In the genomic region with DNA sequence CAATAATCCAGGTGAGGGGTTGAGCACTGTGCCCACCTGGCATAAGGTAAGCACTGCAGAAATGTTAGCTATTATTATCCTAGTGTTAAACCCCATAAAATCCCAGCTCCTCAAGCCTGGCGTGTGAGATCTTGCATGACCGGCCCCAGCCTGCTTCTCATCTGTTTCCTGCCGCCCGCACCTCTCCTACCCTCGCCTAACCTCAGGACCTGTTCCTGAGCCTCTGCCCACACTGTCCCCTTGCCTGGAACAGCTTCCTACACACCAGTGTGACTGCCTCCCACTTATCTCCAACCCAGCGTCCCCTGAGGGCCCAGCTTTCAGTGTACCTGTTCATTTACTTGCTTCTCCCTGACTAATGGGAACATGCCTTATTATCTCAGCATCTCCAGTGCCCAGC, we compare ENCODE assay signal across 20 cellular contexts. TPM values are rescaled to one million over a fixed set of nuclear protein-coding genes. Genes with fewer than 3 reads are reported as not detected.
DNase-seq lines count a peak whose midpoint lies in the region; ATAC-seq, FAIRE-seq and TF ChIP-seq lines count a peak whose summit lies in the region.
"Had no signal": no experiment of that assay in that cellular context is flagged by ENCODE, and none has a peak within 500 bp of the region (broad histone marks: within the 10 kb centered on the region; RNA-seq: fewer than 3 reads in every experiment).

No MANE protein-coding gene starts in this region.

- H3K27me3 ChIP-seq in keratinocyte (ENCODE audit: control insufficient read depth, extremely low read depth, insufficient read depth, low read length) (no peaks in the 10 kb centered on the region), thoracic aorta (replicated peaks; ENCODE audit: insufficient read depth) (no peaks in the 10 kb centered on the region)
- no peaks in the 10 kb centered on the region for H3K27me3 ChIP-seq in effector memory CD4-positive, alpha-beta T cell (replicated peaks; ENCODE audit: control insufficient read depth, insufficient read depth, low read length, poor library complexity, severe bottlenecking)
- H3K27me3 ChIP-seq: MG63, SJSA1 had no signal

- no peak overlapping the region for H3K27ac ChIP-seq in keratinocyte (ENCODE audit: control insufficient read depth, insufficient read depth, low read length)
- H3K27ac ChIP-seq in thoracic aorta, result peak overlapping the region; percentile 33 to 47
- H3K27ac ChIP-seq in effector memory CD4-positive, alpha-beta T cell (ENCODE audit: insufficient read depth, low read length, poor library complexity, severe bottlenecking), result no peak overlapping the region
- H3K27ac ChIP-seq: SJSA1 had no signal

- H3K9ac ChIP-seq in keratinocyte (ENCODE audit: control insufficient read depth, extremely low read depth, insufficient read depth, low read length), result no peak overlapping the region

- H2AFZ ChIP-seq in keratinocyte (ENCODE audit: control insufficient read depth, low read length), result no peak overlapping the region
- H2AFZ ChIP-seq: GM23338 had no signal

- H3K36me3 Mint-ChIP-seq in stimulated activated effector memory CD8-positive, alpha-beta T cell treated with anti-CD3 and anti-CD28 coated beads, Interleukin-12 subunit alpha, Interleukin-12 subunit beta, amount 100 ng/mL, for 72 hours, result no peaks in the 10 kb centered on the region
- H3K36me3 Mint-ChIP-seq: CD4-positive, CD25-positive, alpha-beta regulatory T cell had no signal

- no peaks in the 10 kb centered on the region for H3K9me1 ChIP-seq in keratinocyte (ENCODE audit: control insufficient read depth, extremely low read depth, insufficient read depth, low read length)

- no peaks in the 10 kb centered on the region for H3K79me2 ChIP-seq in keratinocyte (ENCODE audit: control insufficient read depth, insufficient read depth, low read length)

- H4K20me1 ChIP-seq in keratinocyte (ENCODE audit: control insufficient read depth, extremely low read depth, insufficient read depth, low read length), result no peaks in the 10 kb centered on the region

- H3K9me3 Mint-ChIP-seq in stimulated activated effector memory CD8-positive, alpha-beta T cell treated with anti-CD3 and anti-CD28 coated beads, Interleukin-12 subunit alpha, Interleukin-12 subunit beta, amount 100 ng/mL, for 72 hours, result no peaks in the 10 kb centered on the region
- H3K9me3 Mint-ChIP-seq: GM23338 had no signal

- H3K4me3 ChIP-seq in keratinocyte (ENCODE audit: control insufficient read depth in 2 of 3, extremely low read depth in 1 of 3, insufficient read depth in 2 of 3, low read depth in 1 of 3, low read length in 3 of 3), result no peak overlapping the region
- no peak overlapping the region for H3K4me3 ChIP-seq in thoracic aorta
- H3K4me3 ChIP-seq in effector memory CD4-positive, alpha-beta T cell (ENCODE audit: insufficient read depth, low read depth, low read length, poor library complexity, severe bottlenecking), result no peak overlapping the region
- H3K4me3 ChIP-seq: GM23338, MG63, SJSA1 had no signal

- H3K4me1 Mint-ChIP-seq in stimulated activated effector memory CD8-positive, alpha-beta T cell treated with anti-CD3 and anti-CD28 coated beads, Interleukin-12 subunit alpha, Interleukin-12 subunit beta, amount 100 ng/mL, for 72 hours, result peaks cover 11% of the 10 kb centered on the region

- H3K4me2 ChIP-seq in keratinocyte (ENCODE audit: control insufficient read depth, extremely low read depth, insufficient read depth, low read depth, low read length), result peak overlapping the region; percentile 44
- H3K4me2 ChIP-seq: GM23338 had no signal

- FAIRE-seq in keratinocyte (lab: Jason Lieb, UNC), result peak; percentile 84

- DNase-seq in NCI-H510A (lab: John Stamatoyannopoulos, UW) (peak; percentile 86), NCI-H510A treated with DMSO at 0.1 percent for 48 hours (lab: John Stamatoyannopoulos, UW) (no peak), UCSD-AML1 (lab: John Stamatoyannopoulos, UW; ENCODE audit: unreplicated experiment) (peak; percentile 37), keratinocyte (ENCODE audit: low read depth, low spot score) (no peak), thoracic aorta (ENCODE audit: low spot score) (no peak), head of caudate nucleus (no peak)
- no peak for DNase-seq in effector memory CD4-positive, alpha-beta T cell
- no peak for DNase-seq in stimulated activated effector memory CD8-positive, alpha-beta T cell treated with anti-CD3 and anti-CD28 coated beads, Interleukin-12 subunit alpha, Interleukin-12 subunit beta, amount 100 ng/mL, for 72 hours (ENCODE audit: low spot score in 2 of 2)
- DNase-seq: Calu3; CD4-positive, CD25-positive, alpha-beta regulatory T cell; KG1; MG63; NCI-H1092 treated with DMSO at 0.1 percent for 48 hours; NCI-H1694; NCI-H526; NK-92 treated with Interleukin-12 subunit alpha and Interleukin-12 subunit beta, amount 100 ng/mL, for 24 hours; OCI-M1; RPMI8226 had no signal

- H3K4me1 ChIP-seq in keratinocyte (ENCODE audit: control insufficient read depth, extremely low read depth, insufficient read depth, low read length) (peaks cover 25% of the 10 kb centered on the region), thoracic aorta (ENCODE audit: control insufficient read depth in 1 of 2, low read depth in 2 of 2) (peaks cover 8 to 39% of the 10 kb centered on the region in 2 donors)
- H3K4me1 ChIP-seq in effector memory CD4-positive, alpha-beta T cell (ENCODE audit: control insufficient read depth, insufficient read depth, low read length, poor library complexity, severe bottlenecking), result no peaks in the 10 kb centered on the region

- no peak for TF ChIP-seq CTCF in keratinocyte (optimal IDR thresholded peaks at IDR 0.05 in 1 of 3, IDR thresholded peaks at IDR 0.05 in 1 of 3, conservative IDR thresholded peaks at IDR 0.05 in 1 of 3; ENCODE audit: extremely low read depth in 1 of 3, insufficient read depth in 2 of 3, low read length in 3 of 3)
- TF ChIP-seq CTCF in thoracic aorta (IDR thresholded peaks at IDR 0.05), result no peak

- H3K9me3 ChIP-seq in keratinocyte (ENCODE audit: control insufficient read depth, low read depth, low read length) (no peaks in the 10 kb centered on the region), thoracic aorta (no peaks in the 10 kb centered on the region)
- no peaks in the 10 kb centered on the region for H3K9me3 ChIP-seq in effector memory CD4-positive, alpha-beta T cell (ENCODE audit: control insufficient read depth, low read length)
- H3K9me3 ChIP-seq: MG63, SJSA1 had no signal

- intact Hi-C loops in head of caudate nucleus (cut with DNase I), result no loop called here

- no peak overlapping the region for H3K4me3 Mint-ChIP-seq in stimulated activated effector memory CD8-positive, alpha-beta T cell treated with anti-CD3 and anti-CD28 coated beads, Interleukin-12 subunit alpha, Interleukin-12 subunit beta, amount 100 ng/mL, for 72 hours
- H3K4me3 Mint-ChIP-seq: CD4-positive, CD25-positive, alpha-beta regulatory T cell; GM23338 had no signal

- H3K36me3 ChIP-seq in keratinocyte (ENCODE audit: control insufficient read depth in 2 of 2, extremely low read depth in 1 of 2, insufficient read depth in 2 of 2, low read length in 2 of 2), result peaks cover 45 to 49% of the 10 kb centered on the region in 2 experiments
- H3K36me3 ChIP-seq in thoracic aorta, result peaks cover 83% of the 10 kb centered on the region
- H3K36me3 ChIP-seq in effector memory CD4-positive, alpha-beta T cell (ENCODE audit: control insufficient read depth, insufficient read depth, low read length), result no peaks in the 10 kb centered on the region
- H3K36me3 ChIP-seq: MG63, SJSA1 had no signal

- H3K27ac Mint-ChIP-seq in stimulated activated effector memory CD8-positive, alpha-beta T cell treated with anti-CD3 and anti-CD28 coated beads, Interleukin-12 subunit alpha, Interleukin-12 subunit beta, amount 100 ng/mL, for 72 hours, result no peak overlapping the region
- H3K27ac Mint-ChIP-seq: CD4-positive, CD25-positive, alpha-beta regulatory T cell; GM23338 had no signal

- dilution Hi-C loops in keratinocyte (cut with MboI; ENCODE audit: extremely low pct_ligation_motif_present, low sequenced_read_pairs), result no loop called here

- no peak for ATAC-seq in thoracic aorta (ENCODE audit: insufficient number of reproducible peaks, low FRiP score, low read depth)
- ATAC-seq in stimulated activated effector memory CD8-positive, alpha-beta T cell treated with anti-CD3 and anti-CD28 coated beads, Interleukin-12 subunit alpha, Interleukin-12 subunit beta, amount 100 ng/mL, for 72 hours, result no peak
- ATAC-seq: GM23338 had no signal

RNA-seq across cellular contexts. Expression of gene ISCA2, which starts 24.7 kb away (rescaled TPM):
- 23.3 to 33.0 TPM (median 26.6 TPM) in 3 replicates for polyA plus RNA-seq in keratinocyte
- 3.1 TPM for polyA plus RNA-seq in keratinocyte (2011; ENCODE audit: low read depth)
- 21.7 and 37.6 TPM in 2 replicates for polyA plus RNA-seq in keratinocyte (2011; cell fraction: cytosol; rRNA removed)
- 10.2 and 14.3 TPM in 2 replicates for polyA plus RNA-seq in keratinocyte (2011; cell fraction: nucleus; rRNA removed)
- polyA plus RNA-seq in keratinocyte (2012; ENCODE audit: low replicate concordance), result 15.6 and 15.8 TPM in 2 replicates
- 1.5 to 6.8 TPM (median 4.9 TPM) in 3 replicates for polyA minus RNA-seq in keratinocyte
- 14.2 TPM for polyA minus RNA-seq in keratinocyte (2011; cell fraction: cytosol; rRNA and poly(A)+ RNA removed)
- 0.84 and 1.4 TPM in 2 replicates for polyA minus RNA-seq in keratinocyte (2011; cell fraction: nucleus; rRNA and poly(A)+ RNA removed)
- 10 to 100 TPM in 1 of 2 donors, 1 to 10 TPM in 1; 6.5 to 22.2 TPM for total RNA-seq in thoracic aorta

RNA-seq across cellular contexts. Expression of gene NPC2, which starts 25.1 kb away (rescaled TPM):
- polyA plus RNA-seq in keratinocyte, result 221 to 278 TPM (median 260 TPM) in 3 replicates
- 1,193 TPM for polyA plus RNA-seq in keratinocyte (2011; ENCODE audit: low read depth)
- 446 and 577 TPM in 2 replicates for polyA plus RNA-seq in keratinocyte (2011; cell fraction: cytosol; rRNA removed)
- polyA plus RNA-seq in keratinocyte (2011; cell fraction: nucleus; rRNA removed), result 314 and 342 TPM in 2 replicates
- 404 and 414 TPM in 2 replicates for polyA plus RNA-seq in keratinocyte (2012; ENCODE audit: low replicate concordance)
- 167 to 429 TPM (median 202 TPM) in 3 replicates for polyA minus RNA-seq in keratinocyte
- 135 TPM for polyA minus RNA-seq in keratinocyte (2011; cell fraction: cytosol; rRNA and poly(A)+ RNA removed)
- polyA minus RNA-seq in keratinocyte (2011; cell fraction: nucleus; rRNA and poly(A)+ RNA removed), result 72.7 and 94.7 TPM in 2 replicates
- total RNA-seq in thoracic aorta, result 100 to 1,000 TPM; 406 to 455 TPM

Comparison
In these comparisons a context has a peak if more than half of its experiments do, and no peak if none do; other contexts are left out.
1. DNase-seq: peak in NCI-H510A (single experiment) and UCSD-AML1 (single experiment); none in NCI-H510A treated with DMSO at 0.1 percent for 48 hours (single experiment), keratinocyte (single experiment), thoracic aorta (single experiment), effector memory CD4-positive, alpha-beta T cell (0 of 3), head of caudate nucleus (0 of 42) and stimulated activated effector memory CD8-positive, alpha-beta T cell treated with anti-CD3 and anti-CD28 coated beads, Interleukin-12 subunit alpha, Interleukin-12 subunit beta, amount 100 ng/mL, for 72 hours (0 of 2).
2. H3K27ac ChIP-seq: peak in thoracic aorta (2 of 2); none in keratinocyte (single experiment) and effector memory CD4-positive, alpha-beta T cell (single experiment).